ENCODE assay signal across 32 cellular contexts in genomic region chr11:105040703-105041102, GRCh38. TPM values are rescaled to one million over a fixed set of nuclear protein-coding genes. Genes with fewer than 3 reads are reported as not detected.
"Had no signal": no experiment of that assay in that cellular context is flagged by ENCODE, and none has a peak within 500 bp of the region (broad histone marks: within the 10 kb centered on the region; RNA-seq: fewer than 3 reads in every experiment).

No MANE protein-coding gene starts in this region.

- H3K4me1 Mint-ChIP-seq: neural progenitor cell had no signal

- H3K27ac ChIP-seq: neural progenitor cell, ovary, parathyroid adenoma, psoas muscle, skin epidermis, stomach, thoracic aorta, thyroid gland, tibial nerve, upper lobe of left lung, vagina had no signal

- H3K27me3 ChIP-seq: neural progenitor cell, ovary, stomach, thyroid gland, tibial nerve, upper lobe of left lung, vagina had no signal

- H3K4me2 ChIP-seq: neural progenitor cell had no signal

- ATAC-seq: naive thymus-derived CD4-positive, alpha-beta T cell; psoas muscle; right cardiac atrium; sciatic nerve; stimulated activated effector memory CD8-positive, alpha-beta T cell treated with anti-CD3 and anti-CD28 coated beads, Interleukin-12 subunit alpha, Interleukin-12 subunit beta, amount 100 ng/mL, for 72 hours; stimulated activated naive B cell treated with anti-CD40 and anti-IgM and Interleukin-4, amounts not matched to agents 10 μg/mL and 1 μg/mL and 100 μg/mL, for 72 hours had no signal

- H3K4me3 ChIP-seq: neural progenitor cell, ovary, psoas muscle, skin epidermis, stomach, thoracic aorta, thyroid gland, tibial nerve, upper lobe of left lung, vagina had no signal

- FAIRE-seq: urothelium cell line had no signal

- H2AFZ ChIP-seq: neural progenitor cell, parathyroid adenoma had no signal

- H3K27me3 Mint-ChIP-seq: naive thymus-derived CD4-positive, alpha-beta T cell; progenitor cell of endocrine pancreas; stimulated activated naive B cell treated with anti-CD40 and anti-IgM and Interleukin-4, amounts not matched to agents 10 μg/mL and 1 μg/mL and 100 μg/mL, for 72 hours; stimulated activated naive CD8-positive, alpha-beta T cell treated with anti-CD3 and anti-CD28 coated beads, Interleukin-15, Interleukin-2, amounts not matched to agents 100 ng/mL and 50 ng/mL, for 24 hours had no signal

- H3K36me3 Mint-ChIP-seq: neural progenitor cell had no signal

- H3K4me1 ChIP-seq: neural progenitor cell, parathyroid adenoma, psoas muscle, thyroid gland had no signal

- H3K4me3 Mint-ChIP-seq: nephron; neural progenitor cell; stimulated activated effector memory CD8-positive, alpha-beta T cell treated with anti-CD3 and anti-CD28 coated beads, Interleukin-12 subunit alpha, Interleukin-12 subunit beta, amount 100 ng/mL, for 72 hours; stimulated activated naive B cell treated with anti-CD40 and anti-IgM and Interleukin-4, amounts not matched to agents 10 μg/mL and 1 μg/mL and 100 μg/mL, for 72 hours; stimulated activated naive CD8-positive, alpha-beta T cell treated with anti-CD3 and anti-CD28 coated beads, Interleukin-15, Interleukin-2, amounts not matched to agents 100 ng/mL and 50 ng/mL, for 24 hours had no signal

- DNase-seq: naive thymus-derived CD4-positive, alpha-beta T cell; occipital lobe; ovary; posterior cingulate gyrus; psoas muscle; right cardiac atrium; stimulated activated CD4-positive, alpha-beta T cell treated with anti-CD3 and anti-CD28 coated beads, Interleukin-15, amount 100 ng/mL, for 24 hours; stimulated activated CD4-positive, alpha-beta T cell treated with anti-CD3 and anti-CD28 coated beads, Interleukin-2, amount 100 ng/mL, for 24 hours; stimulated activated CD4-positive, alpha-beta T cell treated with anti-CD3 and anti-CD28 coated beads, Interleukin-2, amount 100 ng/mL, for 48 hours; stimulated activated CD4-positive, alpha-beta T cell treated with anti-CD3 and anti-CD28 coated beads, Interleukin-4, amount 100 ng/mL, for 24 hours; stimulated activated naive B cell treated with anti-CD40 and anti-IgM and Interleukin-4, amounts not matched to agents 10 μg/mL and 1 μg/mL and 100 μg/mL, for 72 hours; stimulated activated naive CD4-positive, alpha-beta T cell treated with Interleukin-2 at 50 U/mL for 16 hours; stomach; thyroid gland; trophoblast cell; upper lobe of left lung had no signal

- H3K36me3 ChIP-seq: neural progenitor cell, ovary, thoracic aorta, thyroid gland, upper lobe of left lung, vagina had no signal

- H3K27ac Mint-ChIP-seq: nephron; neural progenitor cell; progenitor cell of endocrine pancreas; stimulated activated effector memory CD8-positive, alpha-beta T cell treated with anti-CD3 and anti-CD28 coated beads, Interleukin-12 subunit alpha, Interleukin-12 subunit beta, amount 100 ng/mL, for 72 hours; stimulated activated naive B cell treated with anti-CD40 and anti-IgM and Interleukin-4, amounts not matched to agents 10 μg/mL and 1 μg/mL and 100 μg/mL, for 72 hours; stimulated activated naive CD8-positive, alpha-beta T cell treated with anti-CD3 and anti-CD28 coated beads, Interleukin-15, Interleukin-2, amounts not matched to agents 100 ng/mL and 50 ng/mL, for 24 hours had no signal

- H3K9me3 ChIP-seq: ovary, psoas muscle, stomach, thoracic aorta, thyroid gland, upper lobe of left lung, vagina had no signal

- H3K9ac ChIP-seq: neural progenitor cell, parathyroid adenoma had no signal

- H3K79me2 ChIP-seq: parathyroid adenoma had no signal

- H3K9me3 Mint-ChIP-seq: neural progenitor cell; stimulated activated effector memory CD8-positive, alpha-beta T cell treated with anti-CD3 and anti-CD28 coated beads, Interleukin-12 subunit alpha, Interleukin-12 subunit beta, amount 100 ng/mL, for 72 hours; stimulated activated naive CD8-positive, alpha-beta T cell treated with anti-CD3 and anti-CD28 coated beads, Interleukin-15, Interleukin-2, amounts not matched to agents 100 ng/mL and 50 ng/mL, for 24 hours had no signal

RNA-seq across cellular contexts. Expression of gene CARD16, which starts 4.4 kb away (rescaled TPM):
- total RNA-seq: occipital lobe, progenitor cell of endocrine pancreas, temporal lobe had no signal
- polyA plus RNA-seq: neural cell had no signal

RNA-seq across cellular contexts. Expression of gene CASP1, which starts 5.8 kb away (rescaled TPM):
- total RNA-seq: progenitor cell of endocrine pancreas had no signal
- polyA plus RNA-seq: neural cell had no signal

RNA-seq across cellular contexts. Expression of gene CASP5, which starts 17.7 kb away (rescaled TPM):
- total RNA-seq: progenitor cell of endocrine pancreas, psoas muscle, renal cortical epithelial cell, temporal lobe, thyroid gland, ureter, vagina had no signal
- polyA plus RNA-seq: naive thymus-derived CD4-positive, alpha-beta T cell; neural cell; right cardiac atrium had no signal
